ENCODE assay signal across 19 cellular contexts in genomic region chr6:145903356-145904102, GRCh38.
DNase-seq lines count a peak whose midpoint lies in the region; ATAC-seq and TF ChIP-seq lines count a peak whose summit lies in the region.
"Had no signal": no experiment of that assay in that cellular context is flagged by ENCODE, and none has a peak within 500 bp of the region (broad histone marks: within the 10 kb centered on the region; RNA-seq: fewer than 3 reads in every experiment).

No MANE protein-coding gene starts in this region.

- H3K79me1 ChIP-seq in mesenchymal stem cell (replicated peaks; ENCODE audit: low read length, poor library complexity, severe bottlenecking), result peaks cover 4% of the 10 kb centered on the region

- no peak overlapping the region for H2BK5ac ChIP-seq in mesenchymal stem cell (ENCODE audit: low read depth, low read length, poor library complexity, severe bottlenecking)

- H3K4me1 ChIP-seq in GM23248 (ENCODE audit: insufficient read depth) (no peaks in the 10 kb centered on the region), mesenchymal stem cell (ENCODE audit: control insufficient read depth, insufficient read depth, low read depth, low read length) (no peaks in the 10 kb centered on the region)

- TF ChIP-seq CTCF in choroid plexus epithelial cell (conservative IDR thresholded peaks at IDR 0.05; ENCODE audit: low read depth, low read length) (no peak), CD14-positive monocyte (IDR thresholded peaks at IDR 0.05) (no peak)

- no peak overlapping the region for H4K91ac ChIP-seq in mesenchymal stem cell (ENCODE audit: low read length)

- H2BK120ac ChIP-seq in mesenchymal stem cell (ENCODE audit: low read depth, low read length), result no peak overlapping the region

- H3K9me3 ChIP-seq in GM23248 (ENCODE audit: low read depth) (no peaks in the 10 kb centered on the region), mesenchymal stem cell (ENCODE audit: control insufficient read depth, low read length) (peaks cover 8% of the 10 kb centered on the region)
- H3K9me3 ChIP-seq: thoracic aorta had no signal

- intact Hi-C loops in CD14-positive monocyte (cut with micrococcal nuclease), result no loop called here

- H3K36me3 Mint-ChIP-seq in CD14-positive monocyte, result peaks cover 45 to 60% of the 10 kb centered on the region in 2 donors

- no peak overlapping the region for H3K27ac Mint-ChIP-seq in CD14-positive monocyte

- H3K4me3 ChIP-seq in GM23248, result no peak overlapping the region
- no peak overlapping the region for H3K4me3 ChIP-seq in choroid plexus epithelial cell (ENCODE audit: low read depth, low read length)
- H3K4me3 ChIP-seq in mesenchymal stem cell (ENCODE audit: insufficient read depth in 1 of 2, low read depth in 1 of 2, low read length in 2 of 2), result no peak overlapping the region
- H3K4me3 ChIP-seq: spleen, thoracic aorta had no signal

- no peak overlapping the region for H3K4ac ChIP-seq in mesenchymal stem cell (ENCODE audit: low read depth in 1 of 2, low read length in 2 of 2)

- DNase-seq in GM23248 (peak; percentile 20), M059J (ENCODE audit: low read depth) (peak; percentile 45), choroid plexus epithelial cell (ENCODE audit: low read depth) (peak; percentile 21), mesenchymal stem cell (peak; percentile 8), A172 (ENCODE audit: low spot score) (no peak), CD14-positive monocyte (ENCODE audit: low spot score) (no peak)
- DNase-seq: activated T-cell treated with anti-CD3 and anti-CD28 coated beads, Interleukin-2, amount 50 U/mL, for 1 hour; amniotic stem cell; mammary epithelial cell; NCI-H187; NCI-H226; NCI-H82; spleen; stimulated activated CD4-positive, alpha-beta T cell treated with anti-CD3 and anti-CD28 coated beads, Interleukin-4, amount 100 ng/mL, for 1 hour; stimulated activated naive CD4-positive, alpha-beta T cell treated with Interleukin-2 at 50 U/mL for 16 hours had no signal

- H3K9me2 ChIP-seq in GM23248 (ENCODE audit: insufficient read depth), result no peaks in the 10 kb centered on the region

- WGBS in GM23248 (ENCODE audit: low coverage in 1 of 2, low lambda C conversion rate in 2 of 2, missing lambda C conversion rate in 2 of 2), 2 experiments, result 98 to 100% methylated on average over 2 of the region's 2 CpGs
- 86% methylated on average over 1 of the region's 2 CpGs for WGBS in mesenchymal stem cell

- no peak overlapping the region for H2AFZ ChIP-seq in GM23248
- no peak overlapping the region for H2AFZ ChIP-seq in mesenchymal stem cell (ENCODE audit: low read depth, low read length)

- H3K27ac ChIP-seq in GM23248, result no peak overlapping the region
- no peak overlapping the region for H3K27ac ChIP-seq in mesenchymal stem cell (ENCODE audit: low read length, poor library complexity, severe bottlenecking)
- H3K27ac ChIP-seq: KMS-11, thoracic aorta had no signal

- H3K9me3 Mint-ChIP-seq in CD14-positive monocyte, result peaks cover under 1 to 11% (median 8%) of the 10 kb centered on the region in 7 donors

- H3K23ac ChIP-seq in mesenchymal stem cell (ENCODE audit: low read length in 2 of 2), result no peak overlapping the region

- H3K18ac ChIP-seq in mesenchymal stem cell (ENCODE audit: low read depth in 1 of 2, low read length in 2 of 2), result no peak overlapping the region

- H3K27me3 Mint-ChIP-seq in CD14-positive monocyte (ENCODE audit: low read depth in 3 of 3), result no peaks in the 10 kb centered on the region
- H3K27me3 Mint-ChIP-seq: B cell had no signal

- no peak overlapping the region for H4K8ac ChIP-seq in mesenchymal stem cell (ENCODE audit: low read length)

- ATAC-seq in HG03432 (IDR thresholded peaks at IDR 0.05; ENCODE audit: unreplicated experiment), result no peak

- in situ Hi-C loops in GM23248 (cut with MboI), result no loop called here

- H3K9ac ChIP-seq in GM23248 (no peak overlapping the region), mesenchymal stem cell (ENCODE audit: low read length) (no peak overlapping the region)
- H3K9ac ChIP-seq: KMS-11 had no signal

- H3F3A ChIP-seq in GM23248 (ENCODE audit: insufficient read depth), result no peaks in the 10 kb centered on the region

- no peak overlapping the region for H3K14ac ChIP-seq in mesenchymal stem cell (ENCODE audit: low read length in 2 of 2)

- no peak overlapping the region for H3K4me3 Mint-ChIP-seq in CD14-positive monocyte

- H4K20me1 ChIP-seq in GM23248 (ENCODE audit: insufficient read depth), result no peaks in the 10 kb centered on the region

- no peak overlapping the region for H2BK15ac ChIP-seq in mesenchymal stem cell (ENCODE audit: low read depth, poor library complexity, severe bottlenecking)

- no peaks in the 10 kb centered on the region for H3K27me3 ChIP-seq in GM23248 (replicated peaks; ENCODE audit: insufficient read depth)
- no peaks in the 10 kb centered on the region for H3K27me3 ChIP-seq in mesenchymal stem cell (ENCODE audit: control insufficient read depth in 1 of 2, insufficient read depth in 1 of 2, low read length in 2 of 2)
- H3K27me3 ChIP-seq: spleen had no signal

- H3K4me2 ChIP-seq in GM23248 (ENCODE audit: unreplicated experiment) (no peak overlapping the region), mesenchymal stem cell (ENCODE audit: low read length, poor library complexity, severe bottlenecking) (no peak overlapping the region)
- H3K4me2 ChIP-seq: KMS-11 had no signal

- H3K4me1 Mint-ChIP-seq in CD14-positive monocyte, result peaks cover 10% of the 10 kb centered on the region

- H3K79me2 ChIP-seq in GM23248 (ENCODE audit: insufficient read depth), result no peaks in the 10 kb centered on the region

- H2AK5ac ChIP-seq in mesenchymal stem cell (ENCODE audit: low read length, severe bottlenecking), result no peak overlapping the region

- no peak overlapping the region for H2BK12ac ChIP-seq in mesenchymal stem cell (ENCODE audit: low read length in 2 of 2)

- peaks cover 12% of the 10 kb centered on the region for H3K36me3 ChIP-seq in GM23248 (ENCODE audit: low read depth)
- peaks cover 5 to 71% of the 10 kb centered on the region in 2 experiments for H3K36me3 ChIP-seq in mesenchymal stem cell (ENCODE audit: control insufficient read depth in 1 of 2, insufficient read depth in 2 of 2, low read depth in 1 of 2, low read length in 2 of 2)

Comparison
In these comparisons a context has a peak if more than half of its experiments do, and no peak if none do; other contexts are left out.
1. DNase-seq: peak in GM23248 (single experiment), M059J (single experiment), choroid plexus epithelial cell (single experiment) and mesenchymal stem cell (single experiment); none in A172 (single experiment) and CD14-positive monocyte (single experiment).